In the genomic region with DNA sequence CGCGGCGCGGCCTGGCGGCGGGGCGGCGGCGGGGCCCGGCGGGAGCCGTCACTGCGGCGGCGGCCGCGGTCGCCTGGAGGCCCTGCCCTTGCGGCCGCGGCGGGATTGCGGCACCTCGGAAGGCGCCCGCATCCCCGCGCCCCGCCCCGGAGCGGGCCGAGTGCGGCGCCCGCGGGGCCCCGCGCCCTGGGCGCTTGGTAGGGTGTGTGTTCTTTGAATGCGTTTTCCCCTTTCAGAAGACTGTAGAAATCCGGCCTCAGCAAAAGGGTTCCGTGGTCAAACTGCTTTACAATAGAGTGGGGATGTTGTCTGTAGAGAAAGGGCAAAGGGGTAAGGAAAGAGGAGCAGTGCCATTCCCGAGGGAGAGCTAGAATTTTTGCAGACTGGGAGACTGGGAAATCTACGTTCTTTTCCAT, we compare ENCODE assay signal across 8 cellular contexts. TPM values are rescaled to one million over a fixed set of nuclear protein-coding genes. Genes with fewer than 3 reads are reported as not detected.
DNase-seq lines count a peak whose midpoint lies in the region; ATAC-seq and TF ChIP-seq lines count a peak whose summit lies in the region.

No MANE protein-coding gene starts in this region.

- no peak for TF ChIP-seq RAD21 in HCT116 (IDR thresholded peaks at IDR 0.05; ENCODE audit: low read depth)

- DNase-seq in NCI-H1092 treated with DMSO at 0.1 percent for 48 hours (lab: John Stamatoyannopoulos, UW) (peak; percentile 16), NCI-H1092 (lab: John Stamatoyannopoulos, UW) (no peak), HCT116 (ENCODE audit: low read depth, low spot score) (no peak), NCI-H526 (lab: John Stamatoyannopoulos, UW) (peak; percentile 11 to 53), heart right ventricle (no peak), renal cortical epithelial cell (ENCODE audit: low read depth) (peak; percentile 14)

- POLR2A ChIA-PET in HCT116 (lab: Charles Lee): no interaction called here

- H3K4me1 ChIP-seq in HCT116 (ENCODE audit: control insufficient read depth in 1 of 2, insufficient read depth in 2 of 2, low read length in 2 of 2) (peaks cover 5 to 27% of the 10 kb centered on the region in 2 experiments; a peak in 2 of 4 replicates), heart right ventricle (peaks cover 12 to 72% (median 50%) of the 10 kb centered on the region in 9 donors)

- H3K27ac ChIP-seq in HCT116 (ENCODE audit: low read depth, low read length): peak overlapping the region; percentile 56; the same call in 1 of the 2 replicates
- peak overlapping the region; percentile 89 to 98 (median 93) for H3K27ac ChIP-seq in heart right ventricle

- CTCF ChIA-PET in HCT116 (lab: Charles Lee): no interaction called here

- H3K36me3 ChIP-seq in HCT116 (ENCODE audit: control insufficient read depth in 1 of 2, insufficient read depth in 2 of 2, low read length in 2 of 2) (no peaks in the 10 kb centered on the region), heart right ventricle (peaks cover 0 to 15% (median 0%) of the 10 kb centered on the region in 9 donors)

- no peaks in the 10 kb centered on the region for H4K20me1 ChIP-seq in HCT116 (ENCODE audit: insufficient read depth)

- no peaks in the 10 kb centered on the region for H3K9me2 ChIP-seq in HCT116 (ENCODE audit: insufficient read depth)

- BruUV-seq in HCT116 (replicated peaks; lab: Mats Ljungman, UMichigan): no TSS peak

- H2AFZ ChIP-seq in HCT116 (ENCODE audit: low read depth, low read length, poor library complexity, severe bottlenecking): no peak overlapping the region

- no peaks in the 10 kb centered on the region for H3K9me3 ChIP-seq in HCT116 (ENCODE audit: control insufficient read depth in 1 of 2, insufficient read depth in 1 of 2, low read depth in 1 of 2, low read length in 2 of 2)
- no peaks in the 10 kb centered on the region for H3K9me3 ChIP-seq in heart right ventricle

- no peaks in the 10 kb centered on the region for H3K27me3 ChIP-seq in HCT116 (ENCODE audit: insufficient read depth, low read length)
- H3K27me3 ChIP-seq in heart right ventricle: no peaks in the 10 kb centered on the region

- 0% methylated on average over 29 to 44 of the region's 44 CpGs for WGBS in heart right ventricle, 2 donors

- peak overlapping the region; percentile 90 for H3K4me2 ChIP-seq in HCT116 (ENCODE audit: low read length)

- RAD21 ChIA-PET in HCT116 (lab: Charles Lee; ENCODE audit: low non-redundant PET in 1 of 2, low total read pairs in 2 of 2, uncharacterized antibody in 2 of 2, unreplicated experiment in 2 of 2): no interaction called here

- peaks cover 49% of the 10 kb centered on the region for H3K79me2 ChIP-seq in HCT116 (ENCODE audit: insufficient read depth, low read length)

- peaks cover 42% of the 10 kb centered on the region for H3K4me1 Mint-ChIP-seq in activated naive CD4-positive, alpha-beta T cell treated with anti-CD3 and anti-CD28 coated beads, Interleukin-2, amount 50 U/mL, for 24 hours

- ATAC-seq in HCT116: peak; percentile 65
- ATAC-seq in heart right ventricle: peak in 2 of 8 donors; percentile 14 to 33
- no peak for ATAC-seq in GM21381 (IDR thresholded peaks at IDR 0.05; ENCODE audit: unreplicated experiment)

- peak overlapping the region; percentile 89 for H3K4me3 Mint-ChIP-seq in activated naive CD4-positive, alpha-beta T cell treated with anti-CD3 and anti-CD28 coated beads, Interleukin-2, amount 50 U/mL, for 24 hours

- no peak for TF ChIP-seq POLR2A in HCT116 (IDR thresholded peaks at IDR 0.05; ENCODE audit: borderline replicate concordance, extremely low read depth, insufficient read depth, insufficient read length)

- H3K27ac Mint-ChIP-seq in activated naive CD4-positive, alpha-beta T cell treated with anti-CD3 and anti-CD28 coated beads, Interleukin-2, amount 50 U/mL, for 24 hours: peak overlapping the region; percentile 83

- peak overlapping the region; percentile 68 to 76 for H3K4me3 ChIP-seq in HCT116 (replicated peaks in 1 of 2; ENCODE audit: low read depth in 1 of 2, low read length in 2 of 2)
- H3K4me3 ChIP-seq in heart right ventricle: peak overlapping the region; percentile 38 to 74 (median 68)

- no peak for TF ChIP-seq CTCF in HCT116 (IDR thresholded peaks at IDR 0.05 in 2 of 3, conservative IDR thresholded peaks at IDR 0.05 in 1 of 3; ENCODE audit: borderline replicate concordance in 1 of 3, insufficient read depth in 1 of 3, low read depth in 2 of 3, low read length in 2 of 3)
- TF ChIP-seq CTCF in heart right ventricle (IDR thresholded peaks at IDR 0.05): no peak

- no peaks in the 10 kb centered on the region for H3K27me3 Mint-ChIP-seq in activated naive CD4-positive, alpha-beta T cell treated with anti-CD3 and anti-CD28 coated beads, Interleukin-2, amount 50 U/mL, for 24 hours

- peaks cover 8% of the 10 kb centered on the region for H3K36me3 Mint-ChIP-seq in activated naive CD4-positive, alpha-beta T cell treated with anti-CD3 and anti-CD28 coated beads, Interleukin-2, amount 50 U/mL, for 24 hours

- H3K9me3 Mint-ChIP-seq in activated naive CD4-positive, alpha-beta T cell treated with anti-CD3 and anti-CD28 coated beads, Interleukin-2, amount 50 U/mL, for 24 hours: no peaks in the 10 kb centered on the region

- intact Hi-C loops in HCT116 (cut with micrococcal nuclease): no loop called here
- intact Hi-C loops in heart right ventricle (cut with DNase I): loop anchor here in 9 of 10 donors (1.0 to 10.0 kb wide), 17 partner anchors 35 to 338 kb away; partner anchors contain the start of gene ANO10 (in 1 of the 9)

- peak overlapping the region; percentile 70 for H3K9ac ChIP-seq in HCT116 (ENCODE audit: low read length)

TF ChIP-seq in HCT116, 20 proteins besides CTCF, POLR2A, EP300 and RAD21:
- TF ChIP-seq ZFX (IDR thresholded peaks at IDR 0.05) (peak; percentile 63), FOSL1 (IDR thresholded peaks at IDR 0.05; ENCODE audit: low read depth) (no peak), SIN3A (IDR thresholded peaks at IDR 0.05; ENCODE audit: low read depth) (0 out of 2 replicates have a peak, but pooled peaks have one; percentile 3)
TF ChIP-seq in HCT116: peak in this region for 2.

RNA-seq across cellular contexts. Expression of gene SNRK, which starts 0.6 kb away (rescaled TPM):
- 12.7 TPM for total RNA-seq in HCT116 (2021; ENCODE audit: unreplicated experiment)
- 5.9 and 7.4 TPM in 2 replicates for polyA plus RNA-seq in HCT116 (2012)
- 10 to 100 TPM; 20.9 to 51.9 (median 29.2) TPM for total RNA-seq in heart right ventricle
- polyA plus RNA-seq in heart right ventricle: 10 to 100 TPM; 11.4 to 12.9 TPM
- 15.6 and 30.2 TPM in 2 replicates for total RNA-seq in renal cortical epithelial cell

Comparison
In these comparisons a context has a peak if more than half of its experiments do, and no peak if none do; other contexts are left out.
1. DNase-seq: peak in NCI-H1092 treated with DMSO at 0.1 percent for 48 hours (single experiment), NCI-H526 (2 of 2) and renal cortical epithelial cell (single experiment); none in NCI-H1092 (single experiment), HCT116 (single experiment) and heart right ventricle (0 of 2).